17 cellular contexts compared by ENCODE assay signal in the genomic region with DNA sequence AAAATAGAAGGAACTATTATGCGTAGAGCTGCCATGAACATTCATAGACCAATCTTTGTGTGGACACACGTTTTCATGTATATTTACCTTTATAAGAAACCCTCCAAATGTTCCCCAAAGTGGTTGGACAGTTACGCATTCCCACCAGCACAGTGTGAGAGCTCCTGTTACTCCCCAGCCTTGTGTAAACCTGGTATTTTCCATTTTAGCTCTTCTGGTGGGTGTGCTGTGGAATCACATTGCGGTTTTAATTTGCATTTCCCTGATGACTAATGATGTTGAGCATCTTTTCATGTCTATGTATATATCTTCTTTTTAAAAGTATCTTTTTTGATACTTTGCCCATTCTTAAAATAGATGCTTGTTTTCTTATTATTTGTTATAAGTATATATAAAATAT. TPM values are rescaled to one million over a fixed set of nuclear protein-coding genes. Genes with fewer than 3 reads are reported as not detected.
A peak's percentile ranks its signal among the peaks of the same experiment; 100 is the strongest.
DNase-seq lines count a peak whose midpoint lies in the region; ATAC-seq and TF ChIP-seq lines count a peak whose summit lies in the region.
"Had no signal": no experiment of that assay in that cellular context is flagged by ENCODE, and none has a peak within 500 bp of the region (broad histone marks: within the 10 kb centered on the region; RNA-seq: fewer than 3 reads in every experiment).

No MANE protein-coding gene starts in this region.

- peaks cover 10% of the 10 kb centered on the region for H3K27me3 ChIP-seq in IMR-90 (ENCODE audit: control insufficient read depth, insufficient read depth, low read length)
- H3K27me3 ChIP-seq: vagina had no signal

- no peak for TF ChIP-seq CTCF in IMR-90 (conservative IDR thresholded peaks at IDR 0.05; ENCODE audit: low read depth, low read length)

- no peak overlapping the region for H2AK5ac ChIP-seq in IMR-90 (ENCODE audit: low read depth, low read length)

- peak overlapping the region; percentile 61 for H3K27ac Mint-ChIP-seq in activated naive CD8-positive, alpha-beta T cell treated with anti-CD3 and anti-CD28 coated beads, Interleukin-2, amount 50 U/mL, for 24 hours
- H3K27ac Mint-ChIP-seq in stimulated activated effector memory CD8-positive, alpha-beta T cell treated with anti-CD3 and anti-CD28 coated beads, Interleukin-12 subunit alpha, Interleukin-12 subunit beta, amount 100 ng/mL, for 72 hours, result no peak overlapping the region

- CTCF ChIA-PET in IMR-90 (lab: Yijun Ruan, JAX), result no interaction called here

- no TSS peak for BruUV-seq in IMR-90 (replicated peaks; lab: Mats Ljungman, UMichigan)

- dilution Hi-C loops in IMR-90 (cut with HindIII; ENCODE audit: low sequenced_read_pairs, unreplicated experiment), result no loop called here

- TF ChIP-seq POLR2A in IMR-90 (IDR thresholded peaks at IDR 0.05; ENCODE audit: low read depth, low read length), result no peak

- H4K20me1 ChIP-seq in IMR-90 (ENCODE audit: insufficient read depth, low read length), result no peaks in the 10 kb centered on the region

- H3K23ac ChIP-seq in IMR-90 (ENCODE audit: low read depth, low read length), result no peak overlapping the region

- no peaks in the 10 kb centered on the region for H3K79me1 ChIP-seq in IMR-90 (ENCODE audit: low read depth in 1 of 2, low read length in 2 of 2)

- no peak overlapping the region for H2AFZ ChIP-seq in IMR-90 (replicated peaks; ENCODE audit: low read length, poor library complexity)

- WGBS in IMR-90 (ENCODE audit: extremely low coverage in 2 of 2, insufficient read length in 1 of 2), 2 experiments, result no CpG with 5 or more reads among the region's 4 CpGs

- H2BK5ac ChIP-seq in IMR-90 (ENCODE audit: low read depth, low read length, poor library complexity, severe bottlenecking), result no peak overlapping the region

- no peaks in the 10 kb centered on the region for H3K9me1 ChIP-seq in IMR-90 (ENCODE audit: insufficient read depth, low read length)

- no peaks in the 10 kb centered on the region for H3K36me3 ChIP-seq in IMR-90 (ENCODE audit: control insufficient read depth, insufficient read depth, low read length)
- H3K36me3 ChIP-seq: heart right ventricle, vagina, WERI-Rb-1 had no signal

- peaks cover 10% of the 10 kb centered on the region for H3K9me3 Mint-ChIP-seq in activated naive CD8-positive, alpha-beta T cell treated with anti-CD3 and anti-CD28 coated beads, Interleukin-2, amount 50 U/mL, for 24 hours
- peaks cover 6% of the 10 kb centered on the region for H3K9me3 Mint-ChIP-seq in stimulated activated effector memory CD8-positive, alpha-beta T cell treated with anti-CD3 and anti-CD28 coated beads, Interleukin-12 subunit alpha, Interleukin-12 subunit beta, amount 100 ng/mL, for 72 hours

- H3K9ac ChIP-seq in IMR-90 (ENCODE audit: low read depth, low read length), result no peak overlapping the region

- H4K8ac ChIP-seq in IMR-90 (ENCODE audit: low read depth in 2 of 2, low read length in 2 of 2), result no peak overlapping the region

- ATAC-seq in IMR-90 (ENCODE audit: low read depth) (no peak), left cardiac atrium (no peak), HG02973 (IDR thresholded peaks at IDR 0.05; ENCODE audit: unreplicated experiment) (no peak), GM19455 (IDR thresholded peaks at IDR 0.05; ENCODE audit: unreplicated experiment) (no peak)
- peak; percentile 66 for ATAC-seq in activated naive CD8-positive, alpha-beta T cell treated with anti-CD3 and anti-CD28 coated beads, Interleukin-2, amount 50 U/mL, for 24 hours
- ATAC-seq in stimulated activated effector memory CD8-positive, alpha-beta T cell treated with anti-CD3 and anti-CD28 coated beads, Interleukin-12 subunit alpha, Interleukin-12 subunit beta, amount 100 ng/mL, for 72 hours, result peak; percentile 42
- ATAC-seq: heart right ventricle had no signal

- H2AK9ac ChIP-seq in IMR-90 (replicated peaks; ENCODE audit: low read depth, low read length, poor library complexity), result no peak overlapping the region

- H2BK20ac ChIP-seq in IMR-90 (ENCODE audit: low read depth, low read length), result no peak overlapping the region

- peaks cover 1% of the 10 kb centered on the region for H3K27me3 Mint-ChIP-seq in activated naive CD8-positive, alpha-beta T cell treated with anti-CD3 and anti-CD28 coated beads, Interleukin-2, amount 50 U/mL, for 24 hours
- H3K27me3 Mint-ChIP-seq: central memory CD8-positive, alpha-beta T cell had no signal

- intact Hi-C loops in IMR-90 (cut with micrococcal nuclease), result no loop called here
- intact Hi-C loops in left cardiac atrium (cut with DNase I), result no loop called here

- H3K18ac ChIP-seq in IMR-90 (ENCODE audit: low read depth, low read length), result no peak overlapping the region

- in situ Hi-C loops in IMR-90 (cut with MboI; ENCODE audit: low sequenced_read_pairs), result no loop called here

- peaks cover 67% of the 10 kb centered on the region for H3K4me1 Mint-ChIP-seq in activated naive CD8-positive, alpha-beta T cell treated with anti-CD3 and anti-CD28 coated beads, Interleukin-2, amount 50 U/mL, for 24 hours
- H3K4me1 Mint-ChIP-seq in stimulated activated effector memory CD8-positive, alpha-beta T cell treated with anti-CD3 and anti-CD28 coated beads, Interleukin-12 subunit alpha, Interleukin-12 subunit beta, amount 100 ng/mL, for 72 hours, result peaks cover 54% of the 10 kb centered on the region

- DNase-seq in activated effector memory CD4-positive, alpha-beta T cell treated with anti-CD3 and anti-CD28 coated beads, Interleukin-2, amount 50 U/mL, for 16 hours, result peak; percentile 67
- no peak for DNase-seq in activated effector memory CD4-positive, alpha-beta T cell treated with Interleukin-2 at 50 U/mL for 16 hours
- peak; percentile 11 for DNase-seq in IMR-90
- no peak for DNase-seq in activated naive CD8-positive, alpha-beta T cell treated with anti-CD3 and anti-CD28 coated beads, Interleukin-2, amount 50 U/mL, for 24 hours
- no peak for DNase-seq in stimulated activated effector memory CD8-positive, alpha-beta T cell treated with anti-CD3 and anti-CD28 coated beads, Interleukin-12 subunit alpha, Interleukin-12 subunit beta, amount 100 ng/mL, for 72 hours (ENCODE audit: low spot score in 2 of 2)
- no peak for DNase-seq in left cardiac atrium
- DNase-seq: erythroblast, heart right ventricle, Kasumi-1, WERI-Rb-1 had no signal

- no peak overlapping the region for H3K4me2 ChIP-seq in IMR-90 (ENCODE audit: low read depth, low read length)

- no peak overlapping the region for H3K14ac ChIP-seq in IMR-90 (replicated peaks; ENCODE audit: low read depth, low read length)

- no peak for TF ChIP-seq RAD21 in IMR-90 (IDR thresholded peaks at IDR 0.05; ENCODE audit: low read length)

- POLR2A ChIA-PET in IMR-90 (lab: Charles Lee; ENCODE audit: unreplicated experiment), result no interaction called here

- no peaks in the 10 kb centered on the region for H3K4me1 ChIP-seq in IMR-90 (ENCODE audit: control insufficient read depth, insufficient read depth, low read length)
- H3K4me1 ChIP-seq: heart right ventricle, vagina had no signal

- no peak overlapping the region for H4K91ac ChIP-seq in IMR-90 (ENCODE audit: insufficient read depth, low read depth, low read length)

- no peak overlapping the region for H2BK15ac ChIP-seq in IMR-90 (ENCODE audit: low read depth, low read length)

- H4K5ac ChIP-seq in IMR-90 (ENCODE audit: low read depth, low read length), result no peak overlapping the region

- H3K9me3 ChIP-seq in IMR-90 (ENCODE audit: control insufficient read depth, insufficient read depth, low read length), result no peaks in the 10 kb centered on the region
- H3K9me3 ChIP-seq: vagina had no signal

- H3K4me3 ChIP-seq in IMR-90 (ENCODE audit: insufficient read depth, low read depth, low read length), result no peak overlapping the region
- H3K4me3 ChIP-seq: heart right ventricle, SK-N-MC, vagina had no signal

- H3K27ac ChIP-seq in IMR-90 (ENCODE audit: insufficient read depth, low read length), result no peak overlapping the region
- H3K27ac ChIP-seq: heart right ventricle, vagina, WERI-Rb-1 had no signal

- H3K4me3 Mint-ChIP-seq in activated naive CD8-positive, alpha-beta T cell treated with anti-CD3 and anti-CD28 coated beads, Interleukin-2, amount 50 U/mL, for 24 hours, result peak overlapping the region; percentile 64
- H3K4me3 Mint-ChIP-seq in stimulated activated effector memory CD8-positive, alpha-beta T cell treated with anti-CD3 and anti-CD28 coated beads, Interleukin-12 subunit alpha, Interleukin-12 subunit beta, amount 100 ng/mL, for 72 hours, result peak overlapping the region; percentile 88
- H3K4me3 Mint-ChIP-seq: central memory CD8-positive, alpha-beta T cell had no signal

- peaks cover 45% of the 10 kb centered on the region for H3K36me3 Mint-ChIP-seq in activated naive CD8-positive, alpha-beta T cell treated with anti-CD3 and anti-CD28 coated beads, Interleukin-2, amount 50 U/mL, for 24 hours (ENCODE audit: low read depth)
- H3K36me3 Mint-ChIP-seq in stimulated activated effector memory CD8-positive, alpha-beta T cell treated with anti-CD3 and anti-CD28 coated beads, Interleukin-12 subunit alpha, Interleukin-12 subunit beta, amount 100 ng/mL, for 72 hours, result peaks cover 66% of the 10 kb centered on the region

- no peak overlapping the region for H3K56ac ChIP-seq in IMR-90 (ENCODE audit: extremely low read depth, insufficient read depth, low read length)

- no peak overlapping the region for H2BK120ac ChIP-seq in IMR-90 (ENCODE audit: low read depth, low read length)

- no peak overlapping the region for H3K4ac ChIP-seq in IMR-90 (ENCODE audit: low read depth, low read length)

TF ChIP-seq in IMR-90, 13 proteins besides CTCF, POLR2A, EP300 and RAD21 (continues in another document):
- TF ChIP-seq RFX5 (IDR thresholded peaks at IDR 0.05; ENCODE audit: low read depth, low read length), result no peak
- TF ChIP-seq MXI1 (IDR thresholded peaks at IDR 0.05; ENCODE audit: borderline replicate concordance, low read depth, low read length), result no peak

RNA-seq across cellular contexts. Expression of gene UBASH3A, which starts 3.2 kb away (rescaled TPM):
- total RNA-seq in IMR-90 (2012; rRNA removed) (not detected in 2 replicates), left cardiac atrium (under 1 TPM; 0.44 to 0.47 TPM)
- not detected in 2 replicates for polyA plus RNA-seq in IMR-90 (2012; rRNA removed)
- polyA plus RNA-seq in IMR-90 (2012; cell fraction: cytosol; rRNA removed), result not detected in 2 replicates
- not detected in 2 replicates for polyA plus RNA-seq in IMR-90 (2012; cell fraction: nucleus; rRNA removed; ENCODE audit: low replicate concordance)
- total RNA-seq: myocyte, pulmonary artery endothelial cell had no signal

RNA-seq across cellular contexts. Expression of gene TMPRSS3, which starts 4.7 kb away (rescaled TPM):
- not detected in 2 replicates for total RNA-seq in IMR-90 (2012; rRNA removed)
- not detected in 2 replicates for polyA plus RNA-seq in IMR-90 (2012; rRNA removed)
- polyA plus RNA-seq in IMR-90 (2012; cell fraction: cytosol; rRNA removed), result not detected in 2 replicates
- not detected in 2 replicates for polyA plus RNA-seq in IMR-90 (2012; cell fraction: nucleus; rRNA removed; ENCODE audit: low replicate concordance)
- total RNA-seq in left cardiac atrium, result under 1 TPM; 0.18 to 0.27 TPM
- total RNA-seq: myocyte, pulmonary artery endothelial cell had no signal

RNA-seq across cellular contexts. Expression of gene TFF1, which starts 34.2 kb away (rescaled TPM):
- not detected in 2 replicates for total RNA-seq in IMR-90 (2012; rRNA removed)
- not detected in 2 replicates for polyA plus RNA-seq in IMR-90 (2012; rRNA removed)
- not detected in 2 replicates for polyA plus RNA-seq in IMR-90 (2012; cell fraction: cytosol; rRNA removed)
- not detected in 2 replicates for polyA plus RNA-seq in IMR-90 (2012; cell fraction: nucleus; rRNA removed; ENCODE audit: low replicate concordance)
- total RNA-seq in left cardiac atrium, result not detected
- total RNA-seq: heart right ventricle, myocyte, pulmonary artery endothelial cell, vagina had no signal
- polyA plus RNA-seq: heart right ventricle had no signal

RNA-seq across cellular contexts. Expression of gene TFF2, which starts 49.7 kb away (rescaled TPM):
- total RNA-seq in IMR-90 (2012; rRNA removed) (not detected in 2 replicates), left cardiac atrium (not detected)
- polyA plus RNA-seq in IMR-90 (2012; rRNA removed), result not detected in 2 replicates
- polyA plus RNA-seq in IMR-90 (2012; cell fraction: cytosol; rRNA removed), result not detected in 2 replicates
- not detected in 2 replicates for polyA plus RNA-seq in IMR-90 (2012; cell fraction: nucleus; rRNA removed; ENCODE audit: low replicate concordance)
- total RNA-seq: heart right ventricle, myocyte, pulmonary artery endothelial cell, vagina had no signal
- polyA plus RNA-seq: heart right ventricle had no signal

Comparison
In these comparisons a context has a peak if more than half of its experiments do, and no peak if none do; other contexts are left out.
1. DNase-seq: peak in activated effector memory CD4-positive, alpha-beta T cell treated with anti-CD3 and anti-CD28 coated beads, Interleukin-2, amount 50 U/mL, for 16 hours (single experiment) and IMR-90 (single experiment); none in activated effector memory CD4-positive, alpha-beta T cell treated with Interleukin-2 at 50 U/mL for 16 hours (single experiment), activated naive CD8-positive, alpha-beta T cell treated with anti-CD3 and anti-CD28 coated beads, Interleukin-2, amount 50 U/mL, for 24 hours (single experiment), stimulated activated effector memory CD8-positive, alpha-beta T cell treated with anti-CD3 and anti-CD28 coated beads, Interleukin-12 subunit alpha, Interleukin-12 subunit beta, amount 100 ng/mL, for 72 hours (0 of 2) and left cardiac atrium (single experiment).
2. ATAC-seq: peak in activated naive CD8-positive, alpha-beta T cell treated with anti-CD3 and anti-CD28 coated beads, Interleukin-2, amount 50 U/mL, for 24 hours (single experiment) and stimulated activated effector memory CD8-positive, alpha-beta T cell treated with anti-CD3 and anti-CD28 coated beads, Interleukin-12 subunit alpha, Interleukin-12 subunit beta, amount 100 ng/mL, for 72 hours (single experiment); none in IMR-90 (single experiment), left cardiac atrium (0 of 2), HG02973 (single experiment) and GM19455 (single experiment).